Comparison of ENCODE assay signal across 8 cellular contexts in the genomic region with DNA sequence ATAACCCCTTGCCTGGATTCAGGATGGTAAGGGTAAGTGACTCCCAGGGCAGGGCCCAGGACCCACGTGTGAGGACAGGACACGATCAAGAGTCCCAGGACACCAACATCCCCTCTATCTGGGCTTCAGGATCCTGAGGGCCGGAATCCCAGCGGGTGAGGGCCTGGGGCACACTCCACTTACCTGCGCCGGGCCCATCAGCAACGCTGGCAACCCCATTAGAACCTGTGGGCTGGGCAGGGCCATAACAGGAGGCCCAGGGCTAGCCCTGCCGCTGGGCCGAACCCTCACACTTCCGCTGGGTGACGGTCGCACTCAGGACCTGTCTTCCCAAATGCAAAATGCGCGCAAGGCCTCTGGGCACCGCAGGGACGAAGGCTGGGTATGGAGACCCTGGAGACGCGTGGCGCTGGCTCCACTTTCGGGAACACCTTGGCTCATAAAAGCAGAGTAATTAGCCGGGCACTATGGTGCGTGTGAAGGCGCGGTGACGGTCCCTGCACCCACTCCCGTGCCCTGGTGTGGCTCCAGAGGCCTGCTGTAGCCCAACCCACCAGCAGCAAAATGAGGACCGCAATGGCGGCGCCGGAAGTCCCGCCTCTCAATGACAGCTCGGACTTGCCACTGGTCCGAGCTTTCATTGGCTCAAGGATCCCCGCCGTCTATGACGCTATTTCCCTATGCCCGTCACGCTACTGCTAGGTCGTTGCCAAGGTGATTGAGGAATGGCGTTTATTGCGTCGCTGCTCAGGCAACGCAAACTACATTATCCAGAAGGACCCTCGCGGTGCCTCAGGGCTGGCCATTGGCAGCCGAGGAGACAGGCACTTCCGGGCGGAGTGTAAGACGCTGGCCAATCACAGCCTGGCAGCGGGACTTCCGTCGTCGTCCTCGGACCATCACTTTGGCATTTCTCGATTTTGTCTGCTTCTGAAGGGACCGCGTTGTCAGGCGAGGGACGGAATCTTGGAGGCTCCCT. TPM values are rescaled to one million over a fixed set of nuclear protein-coding genes. Genes with fewer than 3 reads are reported as not detected.
DNase-seq lines count a peak whose midpoint lies in the region; ATAC-seq, FAIRE-seq and TF ChIP-seq lines count a peak whose summit lies in the region.

A gene (minus strand): TSS at position 578 of the 979 bp plus-strand sequence. CDS start 332 bp downstream, at position 246.

- FAIRE-seq in pancreas (lab: Jason Lieb, UNC) = peak; percentile 98

- WGBS in pancreas, 2 donors = 6 to 7% methylated on average over 59 of the region's 59 CpGs
- 8% methylated on average over 59 of the region's 59 CpGs for WGBS in thymus

- H3K27ac ChIP-seq in HL-60 (replicated peaks) (peak within 1 kb of the TSS; percentile 82), pancreas (peak within 1 kb of the TSS; percentile 9 to 66 (median 50)), thymus (ENCODE audit: low read depth) (peak within 1 kb of the TSS; percentile 83)

- ATAC-seq in GM19452 (IDR thresholded peaks at IDR 0.05; ENCODE audit: unreplicated experiment) (peak; percentile 94), SK-N-SH treated with all-trans-retinoic acid at 6 μM for 48 hours (peak; percentile 99), Right ventricle myocardium superior (ENCODE audit: poor library complexity) (peak; percentile 98), pancreas (peak; percentile 97 to 99 (median 98))

- H3K4me1 ChIP-seq in pancreas (peaks cover 0 to 8% (median 0%) of the 10 kb centered on the region in 3 donors), thymus (ENCODE audit: control insufficient read depth, insufficient read depth, low read length) (peaks cover 6% of the 10 kb centered on the region)

- no peak for TF ChIP-seq CTCF in HL-60 (IDR thresholded peaks at IDR 0.05; ENCODE audit: insufficient read depth, low read length)
- no peak for TF ChIP-seq CTCF in pancreas (IDR thresholded peaks at IDR 0.05)

- intact Hi-C loops in Right ventricle myocardium superior (cut with DNase I) (no loop called here), pancreas (cut with DNase I) (no loop called here)

- DNase-seq in CD1c-positive myeloid dendritic cell (ENCODE audit: extremely low spot score) = peak; percentile 100
- peak; percentile 98 to 99 for DNase-seq in HL-60 (ENCODE audit: low read depth in 1 of 2, low spot score in 1 of 2)
- peak; percentile 84 for DNase-seq in activated naive CD8-positive, alpha-beta T cell treated with anti-CD3 and anti-CD28 coated beads, Interleukin-2, amount 50 U/mL, for 16 hours (ENCODE audit: low read depth, low spot score)
- peak; percentile 98 for DNase-seq in Right ventricle myocardium superior
- peak; percentile 89 to 99 (median 97) for DNase-seq in pancreas

- peaks cover under 1 to 24% (median 13%) of the 10 kb centered on the region in 3 donors for H3K36me3 ChIP-seq in pancreas
- peaks cover 1% of the 10 kb centered on the region for H3K36me3 ChIP-seq in thymus (ENCODE audit: control insufficient read depth, insufficient read depth)

- H3K27me3 ChIP-seq in HL-60 (ENCODE audit: insufficient read depth, poor library complexity, severe bottlenecking) (no peaks in the 10 kb centered on the region), pancreas (no peaks in the 10 kb centered on the region), thymus (ENCODE audit: control insufficient read depth, insufficient read depth) (peaks cover 5% of the 10 kb centered on the region)

- H3K9me3 ChIP-seq in pancreas (peaks cover 0 to 6% (median under 1%) of the 10 kb centered on the region in 4 donors), thymus (ENCODE audit: control insufficient read depth) (peaks cover 3% of the 10 kb centered on the region)

- H3K4me3 ChIP-seq in HL-60 (replicated peaks; ENCODE audit: insufficient read depth, low read length) = peak within 1 kb of the TSS; percentile 60
- H3K4me3 ChIP-seq in pancreas = peak within 1 kb of the TSS; percentile 42 to 85 (median 52)
- H3K4me3 ChIP-seq in thymus (ENCODE audit: low read length) = peak within 1 kb of the TSS; percentile 59

TF ChIP-seq in SK-N-SH treated with all-trans-retinoic acid at 6 μM for 48 hours, 23 proteins besides CTCF, POLR2A, EP300 and RAD21:
- TF ChIP-seq OSR1 (CRISPR knock-in tag; IDR thresholded peaks at IDR 0.05) (no peak), ISL1 (CRISPR knock-in tag; IDR thresholded peaks at IDR 0.05) (no peak)

RNA-seq across cellular contexts. Expression of the gene that starts here (rescaled TPM):
- total RNA-seq in Right ventricle myocardium superior (4.6 TPM), pancreas (1 to 10 TPM; 1.4 to 6.1 (median 2.1) TPM)
- polyA plus RNA-seq in pancreas (1 to 10 TPM; 1.1 to 2.0 TPM), thymus (1.6 TPM)

Comparison
In these comparisons a context has a peak if more than half of its experiments do, and no peak if none do; other contexts are left out.
1. Peak in every context shown above with its lines: DNase-seq, ATAC-seq, H3K4me3 ChIP-seq and H3K27ac ChIP-seq.